Comparison of ENCODE assay signal across 23 cellular contexts in the genomic region with DNA sequence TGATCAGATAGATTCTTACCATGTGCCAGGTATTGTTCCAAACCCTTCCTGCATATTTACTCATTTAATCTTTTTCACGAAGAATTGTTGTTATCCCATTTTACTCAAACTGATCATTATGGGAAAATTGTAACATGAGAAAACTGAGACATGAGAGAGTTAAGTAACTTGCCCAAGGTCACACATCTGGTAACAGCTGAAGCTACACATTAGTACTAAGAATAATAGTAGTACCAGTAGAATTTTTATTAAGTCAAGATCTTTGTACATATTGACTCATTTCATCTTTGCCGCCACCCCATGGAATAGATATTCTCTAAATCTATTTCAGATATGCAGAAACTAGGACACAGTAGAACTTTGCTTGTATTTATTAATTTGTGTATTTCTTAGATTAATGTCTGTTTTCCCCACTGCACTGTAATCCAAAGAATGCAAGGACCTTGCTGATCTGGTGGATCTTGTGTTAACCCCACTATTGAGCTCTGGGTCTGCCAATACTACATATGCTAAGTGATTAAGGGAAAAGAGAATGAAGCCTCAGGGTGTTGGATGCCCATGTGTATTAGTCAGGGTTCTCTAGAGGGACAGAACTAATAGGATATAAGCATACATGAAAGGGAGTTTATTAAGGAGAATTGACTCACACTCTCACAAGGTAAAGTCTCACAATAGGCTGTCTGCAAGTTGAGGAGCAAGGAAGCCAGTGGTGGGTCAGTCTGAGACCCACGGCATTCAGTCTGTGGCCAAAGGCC.
DNase-seq lines count a peak whose midpoint lies in the region; ATAC-seq and TF ChIP-seq lines count a peak whose summit lies in the region.
"Had no signal": no experiment of that assay in that cellular context is flagged by ENCODE, and none has a peak within 500 bp of the region (broad histone marks: within the 10 kb centered on the region; RNA-seq: fewer than 3 reads in every experiment).

No MANE protein-coding gene starts in this region.

- no peak for TF ChIP-seq POLR2A in stomach (IDR thresholded peaks at IDR 0.05)

- intact Hi-C loops in stomach (cut with DNase I; ENCODE audit: low total_unique reads): no loop called here

- no peak for TF ChIP-seq EP300 in stomach (IDR thresholded peaks at IDR 0.05)

- H3K27me3 ChIP-seq in fibroblast of lung (ENCODE audit: control insufficient read depth, insufficient read depth, low read length) (no peaks in the 10 kb centered on the region), rectal smooth muscle tissue (ENCODE audit: control insufficient read depth, insufficient read depth, low read length) (no peaks in the 10 kb centered on the region), stomach (no peaks in the 10 kb centered on the region)
- H3K27me3 ChIP-seq: gastroesophageal sphincter, ovary, suprapubic skin had no signal

- H3K4me3 ChIP-seq in fibroblast of lung (replicated peaks in 1 of 4; ENCODE audit: control extremely low read depth in 1 of 4, insufficient read depth in 1 of 4, low read depth in 3 of 4, low read length in 4 of 4): no peak overlapping the region
- no peak overlapping the region for H3K4me3 ChIP-seq in rectal smooth muscle tissue (ENCODE audit: low read length)
- no peak overlapping the region for H3K4me3 ChIP-seq in stomach
- H3K4me3 ChIP-seq: gastroesophageal sphincter, ovary, suprapubic skin had no signal

- ATAC-seq in HG03095 (IDR thresholded peaks at IDR 0.05; ENCODE audit: unreplicated experiment) (no peak), HG03565 (IDR thresholded peaks at IDR 0.05; ENCODE audit: unreplicated experiment) (no peak), HG03039 (IDR thresholded peaks at IDR 0.05; ENCODE audit: unreplicated experiment) (no peak)
- ATAC-seq: activated naive CD4-positive, alpha-beta T cell treated with anti-CD3 and anti-CD28 coated beads, Interleukin-2, amount 50 U/mL, for 72 hours; gastroesophageal sphincter; HepG2; T-cell had no signal

- no peaks in the 10 kb centered on the region for H3K9me3 ChIP-seq in fibroblast of lung (ENCODE audit: control insufficient read depth, insufficient read depth, low read depth, low read length)
- no peaks in the 10 kb centered on the region for H3K9me3 ChIP-seq in stomach
- H3K9me3 ChIP-seq: gastroesophageal sphincter, ovary, suprapubic skin had no signal

- H3K36me3 ChIP-seq in fibroblast of lung (ENCODE audit: control insufficient read depth, insufficient read depth, low read length): no peaks in the 10 kb centered on the region
- H3K36me3 ChIP-seq in rectal smooth muscle tissue (ENCODE audit: control insufficient read depth, insufficient read depth, low read length): no peaks in the 10 kb centered on the region
- no peaks in the 10 kb centered on the region for H3K36me3 ChIP-seq in stomach
- H3K36me3 ChIP-seq: gastroesophageal sphincter, ovary, suprapubic skin had no signal

- H4K20me1 ChIP-seq in fibroblast of lung (ENCODE audit: control insufficient read depth, extremely low read depth, insufficient read depth, low read length): no peaks in the 10 kb centered on the region

- H3K27ac ChIP-seq in fibroblast of lung (ENCODE audit: insufficient read depth, low read length) (no peak overlapping the region), rectal smooth muscle tissue (ENCODE audit: low read depth, low read length) (peak overlapping the region; percentile 39), stomach (peak overlapping the region in 1 of 5 donors; percentile 24)
- H3K27ac ChIP-seq: ovary, suprapubic skin, VCaP had no signal

- WGBS in stomach, 5 donors: 73 to 86% (median 75%) methylated on average over 3 of the region's 3 CpGs

- no peak overlapping the region for H3K4me2 ChIP-seq in fibroblast of lung (ENCODE audit: extremely low read depth, insufficient read depth, low read length)

- peaks cover 42% of the 10 kb centered on the region for H3K79me2 ChIP-seq in fibroblast of lung (ENCODE audit: control insufficient read depth, insufficient read depth, low read length)

- TF ChIP-seq CTCF in fibroblast of lung (conservative IDR thresholded peaks at IDR 0.05 in 1 of 2, IDR thresholded peaks at IDR 0.05 in 1 of 2; ENCODE audit: low read depth in 1 of 2, low read length in 2 of 2) (no peak), stomach (IDR thresholded peaks at IDR 0.05) (no peak)

- H3K4me1 ChIP-seq in fibroblast of lung (ENCODE audit: control insufficient read depth, extremely low read depth, insufficient read depth, low read length) (peaks cover 26% of the 10 kb centered on the region), rectal smooth muscle tissue (ENCODE audit: control insufficient read depth, insufficient read depth, low read length) (peaks cover 13% of the 10 kb centered on the region), stomach (peaks cover 0 to 61% (median 19%) of the 10 kb centered on the region in 4 donors)

- no peak overlapping the region for H3K9ac ChIP-seq in fibroblast of lung (ENCODE audit: insufficient read depth, low read length)
- no peak overlapping the region for H3K9ac ChIP-seq in rectal smooth muscle tissue (ENCODE audit: low read length)

- DNase-seq in EL: peak; percentile 96
- DNase-seq in RPMI7951 (ENCODE audit: low read depth): peak; percentile 91
- peak; percentile 36 to 80 for DNase-seq in fibroblast of lung (ENCODE audit: low read depth in 2 of 2)
- no peak for DNase-seq in stomach
- DNase-seq: activated CD4-positive, alpha-beta memory T cell treated with anti-CD3 and anti-CD28 coated beads for 36 hours; activated T-cell treated with anti-CD3 and anti-CD28 coated beads, Interleukin-2, amount 50 U/mL, for 48 hours; effector memory CD4-positive, alpha-beta T cell; H7; NCI-H187 treated with DMSO at 0.1 percent for 48 hours; NCI-H446; ovary; SHP77; small intestine; T-cell had no signal

- no peak overlapping the region for H2AFZ ChIP-seq in fibroblast of lung (ENCODE audit: low read length)
